ENCODE assay signal across 10 cellular contexts in the genomic region with DNA sequence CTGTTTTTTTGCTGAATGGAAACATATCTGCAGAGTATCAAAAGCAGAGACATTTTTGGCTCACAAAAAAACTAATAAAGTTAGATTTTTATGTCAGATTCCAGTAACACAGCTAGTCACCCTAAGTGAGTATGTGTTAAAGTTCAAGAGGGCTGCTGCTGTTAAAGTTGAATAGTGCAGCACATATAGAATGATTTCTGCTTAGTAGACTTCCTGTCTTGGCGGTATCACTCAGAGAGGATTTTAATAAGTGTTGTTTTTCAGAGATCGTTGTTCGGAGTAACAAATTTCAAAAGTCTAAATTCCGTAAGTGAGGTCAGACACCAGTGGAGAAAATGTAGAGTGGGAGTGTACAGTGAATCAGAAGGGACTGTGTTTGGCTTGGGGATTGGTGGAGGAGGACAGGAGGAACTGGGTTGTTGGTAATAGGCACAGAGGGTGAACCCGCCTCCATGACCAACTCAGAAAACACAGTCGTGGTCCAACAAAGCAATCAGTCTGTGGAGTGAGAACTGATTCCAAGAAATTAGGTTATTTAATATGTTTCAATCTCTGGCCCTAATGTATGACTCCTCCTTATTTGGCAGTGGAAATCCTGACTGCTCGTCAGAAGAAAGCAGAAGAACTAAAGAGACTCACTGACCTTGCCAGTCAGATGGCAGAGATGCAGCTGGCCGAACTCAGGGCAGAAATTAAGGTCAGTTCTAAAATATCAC. TPM values are rescaled to one million over a fixed set of nuclear protein-coding genes. Genes with fewer than 3 reads are reported as not detected.
DNase-seq lines count a peak whose midpoint lies in the region; TF ChIP-seq lines count a peak whose summit lies in the region.
"Had no signal": no experiment of that assay in that cellular context is flagged by ENCODE, and none has a peak within 500 bp of the region (broad histone marks: within the 10 kb centered on the region; RNA-seq: fewer than 3 reads in every experiment).

No MANE protein-coding gene starts in this region.

- TF ChIP-seq POLR2A in ovary (IDR thresholded peaks at IDR 0.05) = no peak

- H3K4me1 Mint-ChIP-seq in endodermal cell = no peaks in the 10 kb centered on the region
- H3K4me1 Mint-ChIP-seq in CD14-positive monocyte = peaks cover 3% of the 10 kb centered on the region

- no peak overlapping the region for H3K14ac ChIP-seq in neuronal stem cell (ENCODE audit: low read length)

- H4K91ac ChIP-seq in neuronal stem cell (ENCODE audit: low read depth, low read length, poor library complexity) = no peak overlapping the region

- no peak overlapping the region for H2AK5ac ChIP-seq in neuronal stem cell (ENCODE audit: low read depth, low read length)

- no peaks in the 10 kb centered on the region for H3K27me3 Mint-ChIP-seq in endodermal cell (ENCODE audit: insufficient read depth)
- H3K27me3 Mint-ChIP-seq in CD14-positive monocyte (ENCODE audit: low read depth in 3 of 3) = no peaks in the 10 kb centered on the region

- no peaks in the 10 kb centered on the region for H3K79me1 ChIP-seq in neuronal stem cell (ENCODE audit: low read depth, low read length)

- H2BK5ac ChIP-seq in neuronal stem cell (ENCODE audit: low read length) = no peak overlapping the region

- intact Hi-C loops in ovary (cut with DNase I) = no loop called here
- intact Hi-C loops in CD14-positive monocyte (cut with micrococcal nuclease) = no loop called here

- no peak overlapping the region for H3K23ac ChIP-seq in neuronal stem cell (ENCODE audit: low read depth, low read length, poor library complexity)

- H3K36me3 Mint-ChIP-seq in endodermal cell (ENCODE audit: low read depth) (peaks cover 72% of the 10 kb centered on the region), CD14-positive monocyte (peaks cover 15 to 22% of the 10 kb centered on the region in 2 donors)

- H3K9ac ChIP-seq in endodermal cell (ENCODE audit: extremely low read depth, low read length, poor library complexity, severe bottlenecking) (no peak overlapping the region), neuronal stem cell (ENCODE audit: low read depth, low read length, poor library complexity) (no peak overlapping the region)

- H2AFZ ChIP-seq in neuronal stem cell (ENCODE audit: low read length) = no peak overlapping the region

- H2BK120ac ChIP-seq in neuronal stem cell (ENCODE audit: low read depth, low read length) = no peak overlapping the region

- no peak for TF ChIP-seq CTCF in endodermal cell (conservative IDR thresholded peaks at IDR 0.05)
- TF ChIP-seq CTCF in ovary (IDR thresholded peaks at IDR 0.05) = no peak
- TF ChIP-seq CTCF in GM10266 (IDR thresholded peaks at IDR 0.05; ENCODE audit: control insufficient read depth, insufficient read depth, low read depth, missing control alignments) = no peak
- TF ChIP-seq CTCF in CD14-positive monocyte (IDR thresholded peaks at IDR 0.05) = no peak

- DNase-seq in AG08396 (ENCODE audit: low spot score) (peak; percentile 63), T follicular helper cell (ENCODE audit: low read depth) (peak; percentile 7), endodermal cell (no peak), ovary (peak; percentile 45 to 71 (median 52)), SHP77 treated with DMSO at 0.1 percent for 48 hours (lab: John Stamatoyannopoulos, UW) (no peak), GM10266 (ENCODE audit: extremely low spot score) (no peak), neuronal stem cell (ENCODE audit: low spot score) (no peak), CD14-positive monocyte (ENCODE audit: low spot score) (no peak)
- DNase-seq: RPMI8226 had no signal

- H3K9me3 ChIP-seq in endodermal cell (ENCODE audit: control insufficient read depth, low read length) (no peaks in the 10 kb centered on the region), ovary (no peaks in the 10 kb centered on the region), neuronal stem cell (replicated peaks in 1 of 2; ENCODE audit: control insufficient read depth in 2 of 2, insufficient read depth in 1 of 2, low read depth in 1 of 2, low read length in 2 of 2) (no peaks in the 10 kb centered on the region)

- H3K27ac ChIP-seq in endodermal cell (ENCODE audit: low read depth, low read length) = no peak overlapping the region
- H3K27ac ChIP-seq in ovary = peak overlapping the region in 1 of 2 donors; percentile 66
- no peak overlapping the region for H3K27ac ChIP-seq in neuronal stem cell (replicated peaks; ENCODE audit: low read length)
- H3K27ac ChIP-seq: C4-2B had no signal

- no peak overlapping the region for H3K4me3 Mint-ChIP-seq in endodermal cell
- no peak overlapping the region for H3K4me3 Mint-ChIP-seq in CD14-positive monocyte

- H3K36me3 ChIP-seq in endodermal cell (ENCODE audit: control insufficient read depth, insufficient read depth, low read length) (peaks cover 83% of the 10 kb centered on the region), ovary (no peaks in the 10 kb centered on the region), neuronal stem cell (replicated peaks in 1 of 2; ENCODE audit: control insufficient read depth in 2 of 2, insufficient read depth in 2 of 2, low read length in 2 of 2) (peaks cover 0 to 79% of the 10 kb centered on the region in 2 donors)

- H4K8ac ChIP-seq in neuronal stem cell (ENCODE audit: low read depth, low read length) = no peak overlapping the region

- 92 to 97% methylated on average over 8 of the region's 8 CpGs for WGBS in endodermal cell (ENCODE audit: insufficient coverage in 1 of 2, insufficient read length in 1 of 2), 2 experiments
- 6 to 15% (median 7%) methylated on average over 8 of the region's 8 CpGs for WGBS in ovary, 3 donors
- WGBS in neuronal stem cell (ENCODE audit: extremely low coverage in 2 of 2, insufficient read length in 2 of 2, insufficient replicate concordance in 1 of 2), 2 donors = no CpG with 5 or more reads among the region's 8 CpGs

- no peak overlapping the region for H2BK15ac ChIP-seq in neuronal stem cell (ENCODE audit: low read length)

- H3K4me1 ChIP-seq in endodermal cell (ENCODE audit: control insufficient read depth, insufficient read depth, low read length) (no peaks in the 10 kb centered on the region), ovary (ENCODE audit: insufficient read depth) (peaks cover 2% of the 10 kb centered on the region), neuronal stem cell (ENCODE audit: control insufficient read depth in 2 of 2, insufficient read depth in 1 of 2, low read depth in 1 of 2, low read length in 2 of 2) (peaks cover 0 to 8% of the 10 kb centered on the region in 2 donors)

- H3K18ac ChIP-seq in neuronal stem cell (ENCODE audit: low read length) = no peak overlapping the region

- no peaks in the 10 kb centered on the region for H3K27me3 ChIP-seq in endodermal cell (ENCODE audit: control insufficient read depth, insufficient read depth, low read length, poor library complexity, severe bottlenecking)
- H3K27me3 ChIP-seq in ovary = no peaks in the 10 kb centered on the region
- H3K27me3 ChIP-seq in neuronal stem cell (ENCODE audit: control insufficient read depth in 3 of 3, insufficient read depth in 3 of 3, low read depth in 1 of 3, low read length in 3 of 3) = no peaks in the 10 kb centered on the region

- H3K4me2 ChIP-seq in neuronal stem cell (ENCODE audit: insufficient read depth, low read length, poor library complexity, severe bottlenecking) = no peak overlapping the region

- H3K27ac Mint-ChIP-seq in endodermal cell (peak overlapping the region; percentile 10), CD14-positive monocyte (no peak overlapping the region)

- no peak for TF ChIP-seq EP300 in ovary (IDR thresholded peaks at IDR 0.05)

- H3K4ac ChIP-seq in neuronal stem cell (ENCODE audit: low read length) = no peak overlapping the region

- H3K9me3 Mint-ChIP-seq in endodermal cell = no peaks in the 10 kb centered on the region
- no peaks in the 10 kb centered on the region for H3K9me3 Mint-ChIP-seq in CD14-positive monocyte

- H3K4me3 ChIP-seq in endodermal cell (ENCODE audit: low read length) (no peak overlapping the region), ovary (no peak overlapping the region), neuronal stem cell (ENCODE audit: low read length in 2 of 2) (no peak overlapping the region)

- H2BK12ac ChIP-seq in neuronal stem cell (ENCODE audit: low read length) = no peak overlapping the region

RNA-seq across cellular contexts. Expression of a gene that starts 43.0 kb away (rescaled TPM):
- total RNA-seq in endodermal cell = 10 to 100 TPM in 1 of 2 donors, 1 to 10 TPM in 1; 6.8 to 12.2 TPM
- polyA plus RNA-seq in endodermal cell (2013, experiment 1 of 2) = 8.8 TPM
- polyA plus RNA-seq in endodermal cell (2013, experiment 2 of 2) = 9.3 TPM
- 10 to 100 TPM in 6 of 7 donors, 1 to 10 TPM in 1; 9.5 to 15.1 (median 12.1) TPM for total RNA-seq in ovary
- 10 to 100 TPM; 12.0 to 14.6 TPM for polyA plus RNA-seq in ovary
- 5.7 TPM for polyA plus RNA-seq in neuronal stem cell (2013, experiment 1 of 2)
- 5.0 TPM for polyA plus RNA-seq in neuronal stem cell (2013, experiment 2 of 2)
- 10 to 100 TPM in 1 of 2 donors, 1 to 10 TPM in 1; 9.7 to 14.6 TPM for polyA plus RNA-seq in CD14-positive monocyte

RNA-seq across cellular contexts. Expression of a gene that starts 59.1 kb away (rescaled TPM):
- total RNA-seq in endodermal cell (10 to 100 TPM; 20.0 to 37.8 TPM), ovary (1 to 10 TPM; 2.0 to 4.4 (median 2.7) TPM)
- 36.4 TPM for polyA plus RNA-seq in endodermal cell (2013, experiment 1 of 2)
- polyA plus RNA-seq in endodermal cell (2013, experiment 2 of 2) = 44.8 TPM
- polyA plus RNA-seq in ovary (1 to 10 TPM; 1.8 to 2.8 TPM), CD14-positive monocyte (1 to 10 TPM; 1.4 to 1.5 TPM)
- polyA plus RNA-seq in neuronal stem cell (2013, experiment 1 of 2) = 49.7 TPM
- polyA plus RNA-seq in neuronal stem cell (2013, experiment 2 of 2) = 50.8 TPM

Comparison
In these comparisons a context has a peak if more than half of its experiments do, and no peak if none do; other contexts are left out.
1. DNase-seq: peak in AG08396 (single experiment), T follicular helper cell (single experiment) and ovary (5 of 5); none in endodermal cell (single experiment), SHP77 treated with DMSO at 0.1 percent for 48 hours (single experiment), GM10266 (single experiment), neuronal stem cell (single experiment) and CD14-positive monocyte (single experiment).